ENCODE assay signal across 17 cellular contexts in genomic region chr12:108649126-108649525, GRCh38. TPM values are rescaled to one million over a fixed set of nuclear protein-coding genes. Genes with fewer than 3 reads are reported as not detected.
DNase-seq lines count a peak whose midpoint lies in the region; ATAC-seq, FAIRE-seq and TF ChIP-seq lines count a peak whose summit lies in the region.
"Had no signal": no experiment of that assay in that cellular context is flagged by ENCODE, and none has a peak within 500 bp of the region (broad histone marks: within the 10 kb centered on the region; RNA-seq: fewer than 3 reads in every experiment).

No MANE protein-coding gene starts in this region.

- no peak overlapping the region for H3K14ac ChIP-seq in H9 (ENCODE audit: insufficient read depth, low read length)

- no peak overlapping the region for H2BK15ac ChIP-seq in H9 (ENCODE audit: low read depth, low read length)

- H3K4ac ChIP-seq in H9 (ENCODE audit: low read depth, low read length) = no peak overlapping the region

- H3K79me2 ChIP-seq in H9 (ENCODE audit: insufficient read depth, low read length) = no peaks in the 10 kb centered on the region
- H3K79me2 ChIP-seq: hepatocyte had no signal

- no peak overlapping the region for H3K4me2 ChIP-seq in H9 (ENCODE audit: insufficient read depth, insufficient read length, low read length)
- H3K4me2 ChIP-seq: hepatocyte had no signal

- H3K56ac ChIP-seq in H9 (ENCODE audit: insufficient read length, low read depth, low read length) = no peak overlapping the region

- H3K9ac ChIP-seq in H9 (ENCODE audit: extremely low read depth, insufficient read length, low read length) = no peak overlapping the region

- TF ChIP-seq CTCF in dorsolateral prefrontal cortex (IDR thresholded peaks at IDR 0.05 in 54 of 56, conservative IDR thresholded peaks at IDR 0.05 in 2 of 56; ENCODE audit: low read depth in 1 of 56, partially characterized antibody in 56 of 56) (no peak), sigmoid colon (IDR thresholded peaks at IDR 0.05) (no peak), H9 (conservative IDR thresholded peaks at IDR 0.05) (no peak)

- H3K4me3 Mint-ChIP-seq in activated CD4-positive, alpha-beta T cell treated with anti-CD3 and anti-CD28 coated beads for 36 hours = no peak overlapping the region
- no peak overlapping the region for H3K4me3 Mint-ChIP-seq in H9
- H3K4me3 Mint-ChIP-seq: type B pancreatic cell had no signal

- H3K27me3 ChIP-seq in dorsolateral prefrontal cortex (no peaks in the 10 kb centered on the region), sigmoid colon (no peaks in the 10 kb centered on the region), H9 (ENCODE audit: insufficient read depth, low read length) (no peaks in the 10 kb centered on the region)
- H3K27me3 ChIP-seq: hepatocyte had no signal

- peaks cover 41% of the 10 kb centered on the region for H3K4me1 Mint-ChIP-seq in activated CD4-positive, alpha-beta T cell treated with anti-CD3 and anti-CD28 coated beads for 36 hours
- H3K4me1 Mint-ChIP-seq in H9 = peaks cover 24 to 31% of the 10 kb centered on the region in 2 experiments

- POLR2A ChIA-PET in activated CD4-positive, alpha-beta T cell treated with anti-CD3 and anti-CD28 coated beads for 36 hours (lab: Charles Lee) = no interaction called here

- no peak overlapping the region for H2BK20ac ChIP-seq in H9 (ENCODE audit: low read depth, low read length, poor library complexity, severe bottlenecking)

- H3K4me3 ChIP-seq in dorsolateral prefrontal cortex = no peak overlapping the region
- no peak overlapping the region for H3K4me3 ChIP-seq in sigmoid colon
- H3K4me3 ChIP-seq: hepatocyte had no signal

- intact Hi-C loops in activated CD4-positive, alpha-beta T cell treated with anti-CD3 and anti-CD28 coated beads for 36 hours (cut with DNase I, micrococcal nuclease) = loop anchor here in 1 of 2 experiments (5.0 kb wide), 1 partner anchor 43 kb away; no protein-coding TSS in a partner anchor
- intact Hi-C loops in dorsolateral prefrontal cortex (cut with DNase I) = no loop called here
- intact Hi-C loops in sigmoid colon (cut with DNase I) = no loop called here

- peak; percentile 69 for ATAC-seq in activated CD4-positive, alpha-beta T cell treated with anti-CD3 and anti-CD28 coated beads for 36 hours

- no peak overlapping the region for H2AFZ ChIP-seq in H9 (ENCODE audit: low read length)
- H2AFZ ChIP-seq: hepatocyte had no signal

- CTCF ChIA-PET in activated CD4-positive, alpha-beta T cell treated with anti-CD3 and anti-CD28 coated beads for 36 hours (lab: Charles Lee) = interaction anchor here (1.0 to 3.6 kb wide), 4 partner anchors 9 to 154 kb away, joined by 3 to 15 read pairs (median 4); no protein-coding TSS in a partner anchor

- no peaks in the 10 kb centered on the region for H4K20me1 ChIP-seq in H9 (ENCODE audit: control insufficient read depth, insufficient read depth, insufficient read length)

- H3K23ac ChIP-seq in H9 (ENCODE audit: insufficient read length, low read depth, low read length) = no peak overlapping the region

- H3K9me3 ChIP-seq in sigmoid colon = no peaks in the 10 kb centered on the region
- H3K9me3 ChIP-seq in H9 (ENCODE audit: control insufficient read depth, low read depth, low read length) = no peaks in the 10 kb centered on the region

- 92 to 96% methylated on average over 6 of the region's 6 CpGs for WGBS in sigmoid colon, 2 donors
- no CpG with 5 or more reads among the region's 6 CpGs for WGBS in H9 (ENCODE audit: extremely low coverage, insufficient read length, low lambda C conversion rate)

- peaks cover 31 to 95% (median 49%) of the 10 kb centered on the region in 4 donors for H3K36me3 ChIP-seq in sigmoid colon

- H3K27me3 Mint-ChIP-seq in activated CD4-positive, alpha-beta T cell treated with anti-CD3 and anti-CD28 coated beads for 36 hours = no peaks in the 10 kb centered on the region
- no peaks in the 10 kb centered on the region for H3K27me3 Mint-ChIP-seq in H9 (ENCODE audit: low read depth)
- H3K27me3 Mint-ChIP-seq: type B pancreatic cell had no signal

- H3T11ph ChIP-seq in H9 (ENCODE audit: low read length) = no peak overlapping the region

- no peaks in the 10 kb centered on the region for H3K9me3 Mint-ChIP-seq in activated CD4-positive, alpha-beta T cell treated with anti-CD3 and anti-CD28 coated beads for 36 hours (ENCODE audit: low read depth)
- no peaks in the 10 kb centered on the region for H3K9me3 Mint-ChIP-seq in H9
- H3K9me3 Mint-ChIP-seq: type B pancreatic cell had no signal

- no peak overlapping the region for H3K27ac Mint-ChIP-seq in activated CD4-positive, alpha-beta T cell treated with anti-CD3 and anti-CD28 coated beads for 36 hours
- H3K27ac Mint-ChIP-seq in H9 = no peak overlapping the region
- H3K27ac Mint-ChIP-seq: type B pancreatic cell had no signal

- TF ChIP-seq POLR2A in sigmoid colon (IDR thresholded peaks at IDR 0.05) = no peak

- peaks cover 0 to 37% (median 27%) of the 10 kb centered on the region in 4 donors for H3K4me1 ChIP-seq in sigmoid colon
- H3K4me1 ChIP-seq in H9 (ENCODE audit: insufficient read depth, low read length) = peaks cover 10% of the 10 kb centered on the region; the same call in 1 of the 2 replicates

- H4K5ac ChIP-seq in H9 (ENCODE audit: insufficient read length, low read depth, low read length) = no peak overlapping the region

- H3K27ac ChIP-seq in dorsolateral prefrontal cortex (peak overlapping the region in 30 of 59 donors; percentile 1 to 92 (median 67)), sigmoid colon (peak overlapping the region in 3 of 4 donors; percentile 61 to 77 (median 63)), H9 (ENCODE audit: insufficient read length, low read depth, low read length) (no peak overlapping the region)
- H3K27ac ChIP-seq: hepatocyte had no signal

- no peaks in the 10 kb centered on the region for H3K23me2 ChIP-seq in H9 (ENCODE audit: insufficient read length, low read depth, low read length, poor library complexity, severe bottlenecking)

- no peak overlapping the region for H3K18ac ChIP-seq in H9 (ENCODE audit: insufficient read length, low read depth, low read length)

- no peak for FAIRE-seq in GM19239 (lab: Jason Lieb, UNC)
- FAIRE-seq: D721Med had no signal

- H4K91ac ChIP-seq in H9 (ENCODE audit: insufficient read length, low read depth, low read length) = no peak overlapping the region

- H2BK5ac ChIP-seq in H9 (ENCODE audit: insufficient read length, low read length) = no peak overlapping the region

- no peak overlapping the region for H2AK5ac ChIP-seq in H9 (ENCODE audit: insufficient read length, low read length)

- H3K36me3 Mint-ChIP-seq in activated CD4-positive, alpha-beta T cell treated with anti-CD3 and anti-CD28 coated beads for 36 hours (ENCODE audit: low read depth) = peaks cover 26% of the 10 kb centered on the region
- H3K36me3 Mint-ChIP-seq in H9 (ENCODE audit: insufficient read depth in 1 of 3, low read depth in 3 of 3) = peaks cover 23 to 84% (median 52%) of the 10 kb centered on the region in 3 experiments; a peak in 6 of 7 replicates

- TF ChIP-seq EP300 in sigmoid colon (IDR thresholded peaks at IDR 0.05) = no peak

- no peaks in the 10 kb centered on the region for H3K79me1 ChIP-seq in H9 (ENCODE audit: insufficient read depth, low read depth, low read length, poor library complexity, severe bottlenecking)

- no peak overlapping the region for H2BK120ac ChIP-seq in H9 (ENCODE audit: low read depth, low read length, poor library complexity, severe bottlenecking)

- no peak overlapping the region for H4K8ac ChIP-seq in H9 (replicated peaks; ENCODE audit: insufficient read length, low read depth, low read length)

- no peak overlapping the region for H2BK12ac ChIP-seq in H9 (ENCODE audit: insufficient read length, low read depth, low read length)

- DNase-seq in activated CD4-positive, alpha-beta T cell treated with anti-CD3 and anti-CD28 coated beads for 36 hours = no peak
- DNase-seq in activated CD4-positive, alpha-beta T cell treated with anti-CD3 and anti-CD28 coated beads for 4 hours = no peak
- DNase-seq in RPMI7951 (ENCODE audit: low read depth) = peak; percentile 82
- DNase-seq in dorsolateral prefrontal cortex = no peak
- no peak for DNase-seq in sigmoid colon
- no peak for DNase-seq in H9
- DNase-seq in GM19239 (ENCODE audit: insufficient read length, low spot score) = no peak
- no peak for DNase-seq in COLO668 (lab: John Stamatoyannopoulos, UW; ENCODE audit: unreplicated experiment)
- DNase-seq: 8988T, amygdala, NCI-H146, NCI-H524 treated with DMSO at 0.1 percent for 48 hours, RPMI8226, T1000 had no signal

RNA-seq across cellular contexts. Expression of gene SELPLG, which starts 15.4 kb away (rescaled TPM):
- 10 to 100 TPM; 31.0 to 36.9 TPM for total RNA-seq in activated CD4-positive, alpha-beta T cell treated with anti-CD3 and anti-CD28 coated beads for 36 hours
- 0.88 and 1.7 TPM in 2 replicates for total RNA-seq in RPMI7951 (2014; rRNA removed; shearing (Covaris generic))
- 10 to 100 TPM in 39 of 120 experiments, 1 to 10 TPM in 81; 1.8 to 27.0 (median 7.9) TPM for total RNA-seq in dorsolateral prefrontal cortex
- total RNA-seq in sigmoid colon = 1 to 10 TPM; 6.1 to 10.0 (median 7.6) TPM
- polyA plus RNA-seq in sigmoid colon = 10 to 100 TPM in 1 of 3 donors, 1 to 10 TPM in 2; 1.8 to 26.1 (median 6.7) TPM
- total RNA-seq in H9 (2021) = 0.09 and 0.15 TPM in 2 replicates

RNA-seq across cellular contexts. Expression of gene TMEM119, which starts 51.2 kb away (rescaled TPM):
- under 1 TPM; 0.21 to 0.28 TPM for total RNA-seq in activated CD4-positive, alpha-beta T cell treated with anti-CD3 and anti-CD28 coated beads for 36 hours
- total RNA-seq in RPMI7951 (2014; rRNA removed; shearing (Covaris generic)) = 173 and 232 TPM in 2 replicates
- total RNA-seq in dorsolateral prefrontal cortex (10 to 100 TPM in 35 of 120 experiments, 1 to 10 TPM in 85; 1.3 to 25.3 (median 7.9) TPM), sigmoid colon (10 to 100 TPM in 1 of 4 donors, 1 to 10 TPM in 2, under 1 TPM in 1; 0.95 to 11.6 (median 6.7) TPM), H9 (2021) (not detected in 2 replicates)
- 10 to 100 TPM in 1 of 3 donors, 1 to 10 TPM in 2; 1.8 to 16.9 (median 2.4) TPM for polyA plus RNA-seq in sigmoid colon
